Comparison of ENCODE assay signal across 14 cellular contexts in genomic region chr1:186983327-186983726, GRCh38.
DNase-seq lines count a peak whose midpoint lies in the region; ATAC-seq and TF ChIP-seq lines count a peak whose summit lies in the region.
"Had no signal": no experiment of that assay in that cellular context is flagged by ENCODE, and none has a peak within 500 bp of the region (broad histone marks: within the 10 kb centered on the region; RNA-seq: fewer than 3 reads in every experiment).

No MANE protein-coding gene starts in this region.

- no peaks in the 10 kb centered on the region for H3K9me3 ChIP-seq in neutrophil
- H3K9me3 ChIP-seq: BLaER1, spleen had no signal

- ATAC-seq in HG03108 (IDR thresholded peaks at IDR 0.05; ENCODE audit: unreplicated experiment): no peak
- ATAC-seq in GM18861 (IDR thresholded peaks at IDR 0.05; ENCODE audit: unreplicated experiment): no peak
- ATAC-seq in GM19455 (IDR thresholded peaks at IDR 0.05; ENCODE audit: unreplicated experiment): no peak

- TF ChIP-seq CTCF in AG09319 (IDR thresholded peaks at IDR 0.05; ENCODE audit: low read depth, low read length) (no peak), neutrophil (IDR thresholded peaks at IDR 0.05) (no peak)

- DNase-seq in AG09319 (ENCODE audit: extremely low read depth, low read depth): peak; percentile 53
- DNase-seq in NOMO-1 treated with dmso at 0.1 percent for 144 hours (lab: John Stamatoyannopoulos, UW; ENCODE audit: unreplicated experiment): peak; percentile 27
- DNase-seq in fibroblast of peridontal ligament (ENCODE audit: extremely low read depth): peak; percentile 100
- DNase-seq in foreskin melanocyte: no peak
- DNase-seq: activated B cell treated with CpG ODN at 0.5 μM for 24 hours, midbrain, NCI-H2107, RPMI8226, spleen had no signal

- peaks cover 11 to 22% of the 10 kb centered on the region in 2 experiments for H3K4me1 ChIP-seq in neutrophil (ENCODE audit: control insufficient read depth in 1 of 2, insufficient read depth in 1 of 2, low read depth in 1 of 2, low read length in 1 of 2)
- H3K4me1 ChIP-seq: BLaER1 had no signal

- no peaks in the 10 kb centered on the region for H3K36me3 ChIP-seq in neutrophil
- H3K36me3 ChIP-seq: BLaER1, spleen had no signal

- H3K27ac ChIP-seq in neutrophil: peak overlapping the region; percentile 11
- H3K27ac ChIP-seq: BLaER1, spleen had no signal

- H3K27me3 ChIP-seq in neutrophil: no peaks in the 10 kb centered on the region
- H3K27me3 ChIP-seq: BLaER1, spleen had no signal

- no peak overlapping the region for H3K4me3 ChIP-seq in neutrophil (ENCODE audit: low read depth in 1 of 2, low read length in 1 of 2)
- H3K4me3 ChIP-seq: BLaER1, spleen had no signal
